In genomic region chr10:7787150-7787856, GRCh38 we compare ENCODE assay signal across 8 cellular contexts. TPM values are rescaled to one million over a fixed set of nuclear protein-coding genes. Genes with fewer than 3 reads are reported as not detected.
DNase-seq lines count a peak whose midpoint lies in the region; ATAC-seq lines count a peak whose summit lies in the region.

No MANE protein-coding gene starts in this region.

- no peaks in the 10 kb centered on the region for H3K9me3 Mint-ChIP-seq in activated CD8-positive, alpha-beta memory T cell treated with anti-CD3 and anti-CD28 coated beads, Interleukin-2, amount 10 ng/mL, durations not matched to agents 7 days and 5 days (ENCODE audit: low read depth)
- no peaks in the 10 kb centered on the region for H3K9me3 Mint-ChIP-seq in stimulated activated effector memory CD8-positive, alpha-beta T cell treated with anti-CD3 and anti-CD28 coated beads, Interleukin-12 subunit alpha, Interleukin-12 subunit beta, amount 100 ng/mL, for 72 hours

- peaks cover 25% of the 10 kb centered on the region for H3K36me3 Mint-ChIP-seq in activated CD8-positive, alpha-beta memory T cell treated with anti-CD3 and anti-CD28 coated beads, Interleukin-2, amount 10 ng/mL, durations not matched to agents 7 days and 5 days
- peaks cover 29% of the 10 kb centered on the region for H3K36me3 Mint-ChIP-seq in stimulated activated effector memory CD8-positive, alpha-beta T cell treated with anti-CD3 and anti-CD28 coated beads, Interleukin-12 subunit alpha, Interleukin-12 subunit beta, amount 100 ng/mL, for 72 hours

- H3K4me1 Mint-ChIP-seq in activated CD8-positive, alpha-beta memory T cell treated with anti-CD3 and anti-CD28 coated beads, Interleukin-2, amount 10 ng/mL, durations not matched to agents 7 days and 5 days, result peaks cover 52% of the 10 kb centered on the region
- H3K4me1 Mint-ChIP-seq in stimulated activated effector memory CD8-positive, alpha-beta T cell treated with anti-CD3 and anti-CD28 coated beads, Interleukin-12 subunit alpha, Interleukin-12 subunit beta, amount 100 ng/mL, for 72 hours, result peaks cover 46% of the 10 kb centered on the region

- peaks cover 6% of the 10 kb centered on the region for H3K4me1 ChIP-seq in right cardiac atrium (ENCODE audit: control insufficient read depth, insufficient read depth, low read length)

- H3K27me3 Mint-ChIP-seq in activated CD8-positive, alpha-beta memory T cell treated with anti-CD3 and anti-CD28 coated beads, Interleukin-2, amount 10 ng/mL, durations not matched to agents 7 days and 5 days, result no peaks in the 10 kb centered on the region

- ATAC-seq in activated CD8-positive, alpha-beta memory T cell treated with anti-CD3 and anti-CD28 coated beads, Interleukin-2, amount 10 ng/mL, durations not matched to agents 7 days and 5 days, result peak; percentile 11
- ATAC-seq in HG02981 (IDR thresholded peaks at IDR 0.05; ENCODE audit: unreplicated experiment) (peak; percentile 13), right cardiac atrium (peak; percentile 14 to 40)
- peak; percentile 49 for ATAC-seq in stimulated activated effector memory CD8-positive, alpha-beta T cell treated with anti-CD3 and anti-CD28 coated beads, Interleukin-12 subunit alpha, Interleukin-12 subunit beta, amount 100 ng/mL, for 72 hours

- DNase-seq in activated CD8-positive, alpha-beta memory T cell treated with anti-CD3 and anti-CD28 coated beads, Interleukin-2, amount 10 ng/mL, durations not matched to agents 7 days and 5 days, result no peak
- no peak for DNase-seq in activated CD8-positive, alpha-beta memory T cell treated with anti-CD3 and anti-CD28 coated beads for 24 hours
- DNase-seq in T-helper 22 cell (ENCODE audit: low read depth), result peak; percentile 1
- peak in 1 of 3 donors; percentile 72 for DNase-seq in right cardiac atrium
- no peak for DNase-seq in stimulated activated effector memory CD8-positive, alpha-beta T cell treated with anti-CD3 and anti-CD28 coated beads, Interleukin-12 subunit alpha, Interleukin-12 subunit beta, amount 100 ng/mL, for 72 hours (ENCODE audit: low spot score in 2 of 2)
- no peak for DNase-seq in GOT3 (lab: John Stamatoyannopoulos, UW)
- no peak for DNase-seq in SKM-1 (lab: John Stamatoyannopoulos, UW; ENCODE audit: unreplicated experiment)

- WGBS in right cardiac atrium, result 3% methylated on average over 26 of the region's 26 CpGs

- H3K27ac ChIP-seq in right cardiac atrium (ENCODE audit: low read length), result peak overlapping the region; percentile 58

- no peaks in the 10 kb centered on the region for H3K27me3 ChIP-seq in right cardiac atrium (ENCODE audit: control insufficient read depth, insufficient read depth)

- no peak overlapping the region for H3K27ac Mint-ChIP-seq in activated CD8-positive, alpha-beta memory T cell treated with anti-CD3 and anti-CD28 coated beads, Interleukin-2, amount 10 ng/mL, durations not matched to agents 7 days and 5 days
- no peak overlapping the region for H3K27ac Mint-ChIP-seq in stimulated activated effector memory CD8-positive, alpha-beta T cell treated with anti-CD3 and anti-CD28 coated beads, Interleukin-12 subunit alpha, Interleukin-12 subunit beta, amount 100 ng/mL, for 72 hours

- CTCF ChIA-PET in activated CD8-positive, alpha-beta memory T cell treated with anti-CD3 and anti-CD28 coated beads, Interleukin-2, amount 10 ng/mL, durations not matched to agents 7 days and 5 days (lab: Charles Lee), result interaction anchor here (1.0 to 1.9 kb wide), 4 partner anchors 11 to 262 kb away, joined by 3 to 26 read pairs (median 8); partner anchors contain the start of gene TAF3

- H3K4me3 ChIP-seq in right cardiac atrium (ENCODE audit: low read length), result peak overlapping the region; percentile 85

- intact Hi-C loops in right cardiac atrium (cut with DNase I), result no loop called here

- no peaks in the 10 kb centered on the region for H3K9me3 ChIP-seq in right cardiac atrium (ENCODE audit: control insufficient read depth, low read length)

- no peak overlapping the region for H3K4me3 Mint-ChIP-seq in activated CD8-positive, alpha-beta memory T cell treated with anti-CD3 and anti-CD28 coated beads, Interleukin-2, amount 10 ng/mL, durations not matched to agents 7 days and 5 days
- H3K4me3 Mint-ChIP-seq in stimulated activated effector memory CD8-positive, alpha-beta T cell treated with anti-CD3 and anti-CD28 coated beads, Interleukin-12 subunit alpha, Interleukin-12 subunit beta, amount 100 ng/mL, for 72 hours, result no peak overlapping the region

RNA-seq across cellular contexts. Expression of gene KIN, which starts 0.5 kb away (rescaled TPM):
- 10 to 100 TPM; 12.9 to 15.0 TPM for total RNA-seq in activated CD8-positive, alpha-beta memory T cell treated with anti-CD3 and anti-CD28 coated beads, Interleukin-2, amount 10 ng/mL, durations not matched to agents 7 days and 5 days
- total RNA-seq in right cardiac atrium, result 1 to 10 TPM; 7.9 to 9.9 (median 8.8) TPM
- 7.1 TPM for polyA plus RNA-seq in right cardiac atrium

RNA-seq across cellular contexts. Expression of gene ATP5F1C, which starts 0.7 kb away (rescaled TPM):
- 100 to 1,000 TPM; 285 to 287 TPM for total RNA-seq in activated CD8-positive, alpha-beta memory T cell treated with anti-CD3 and anti-CD28 coated beads, Interleukin-2, amount 10 ng/mL, durations not matched to agents 7 days and 5 days
- 100 to 1,000 TPM; 457 to 558 (median 512) TPM for total RNA-seq in right cardiac atrium
- polyA plus RNA-seq in right cardiac atrium, result 1,079 TPM

RNA-seq across cellular contexts. Expression of gene TAF3, which starts 31.0 kb away (rescaled TPM):
- 10 to 100 TPM; 15.6 to 15.8 TPM for total RNA-seq in activated CD8-positive, alpha-beta memory T cell treated with anti-CD3 and anti-CD28 coated beads, Interleukin-2, amount 10 ng/mL, durations not matched to agents 7 days and 5 days
- total RNA-seq in right cardiac atrium, result 10 to 100 TPM in 2 of 4 donors, 1 to 10 TPM in 2; 7.9 to 11.3 (median 9.6) TPM
- polyA plus RNA-seq in right cardiac atrium, result 4.7 TPM
